8 cellular contexts compared by ENCODE assay signal in genomic region chr6:98946266-98946817, GRCh38. TPM values are rescaled to one million over a fixed set of nuclear protein-coding genes. Genes with fewer than 3 reads are reported as not detected.
DNase-seq lines count a peak whose midpoint lies in the region; ATAC-seq and TF ChIP-seq lines count a peak whose summit lies in the region.

No MANE protein-coding gene starts in this region.

- no peaks in the 10 kb centered on the region for H3K27me3 Mint-ChIP-seq in central memory CD8-positive, alpha-beta T cell
- H3K27me3 Mint-ChIP-seq in naive thymus-derived CD8-positive, alpha-beta T cell: no peaks in the 10 kb centered on the region

- peak overlapping the region; percentile 85 for H3K4me3 ChIP-seq in BE2C (ENCODE audit: low read depth, low read length)

- no peaks in the 10 kb centered on the region for H3K9me3 ChIP-seq in BE2C

- no peaks in the 10 kb centered on the region for H3K9me3 Mint-ChIP-seq in central memory CD8-positive, alpha-beta T cell
- peaks cover 0 to 13% (median 6%) of the 10 kb centered on the region in 9 donors for H3K9me3 Mint-ChIP-seq in naive thymus-derived CD8-positive, alpha-beta T cell

- H3K4me1 Mint-ChIP-seq in central memory CD8-positive, alpha-beta T cell: peaks cover 38% of the 10 kb centered on the region
- H3K4me1 Mint-ChIP-seq in naive thymus-derived CD8-positive, alpha-beta T cell: peaks cover 27 to 42% (median 41%) of the 10 kb centered on the region in 4 donors

- DNase-seq in BE2C (no peak), KG1 (lab: John Stamatoyannopoulos, UW) (peak; percentile 33), NK-92 (lab: John Stamatoyannopoulos, UW; ENCODE audit: unreplicated experiment) (no peak), CD1c-positive myeloid dendritic cell (ENCODE audit: extremely low spot score) (no peak), dermis blood vessel endothelial cell (no peak), NOMO-1 treated with dmso at 0.1 percent for 144 hours (lab: John Stamatoyannopoulos, UW; ENCODE audit: unreplicated experiment) (no peak)
- no peak for DNase-seq in central memory CD8-positive, alpha-beta T cell (ENCODE audit: low spot score in 2 of 2)
- no peak for DNase-seq in naive thymus-derived CD8-positive, alpha-beta T cell

- no peak for ATAC-seq in central memory CD8-positive, alpha-beta T cell (replicated peaks; ENCODE audit: extremely low read depth, poor library complexity, severe bottlenecking)
- ATAC-seq in naive thymus-derived CD8-positive, alpha-beta T cell: no peak

- H3K4me3 Mint-ChIP-seq in central memory CD8-positive, alpha-beta T cell: peak overlapping the region; percentile 98
- H3K4me3 Mint-ChIP-seq in naive thymus-derived CD8-positive, alpha-beta T cell: peak overlapping the region; percentile 91 to 98 (median 94)

- POLR2A ChIA-PET in naive thymus-derived CD8-positive, alpha-beta T cell (lab: Charles Lee): no interaction called here

- H3K4me1 ChIP-seq in BE2C: peaks cover 8% of the 10 kb centered on the region; the same call in 1 of the 2 replicates

- no peak for TF ChIP-seq CTCF in BE2C (IDR thresholded peaks at IDR 0.05; ENCODE audit: low read depth, low read length)

- H3K36me3 ChIP-seq in BE2C: no peaks in the 10 kb centered on the region

- no peaks in the 10 kb centered on the region for H3K27me3 ChIP-seq in BE2C

- H3K27ac Mint-ChIP-seq in central memory CD8-positive, alpha-beta T cell (ENCODE audit: low read depth): peak overlapping the region; percentile 95
- H3K27ac Mint-ChIP-seq in naive thymus-derived CD8-positive, alpha-beta T cell: peak overlapping the region; percentile 87 to 97 (median 95)

- H3K36me3 Mint-ChIP-seq in central memory CD8-positive, alpha-beta T cell (ENCODE audit: insufficient read depth): peaks cover 4% of the 10 kb centered on the region
- H3K36me3 Mint-ChIP-seq in naive thymus-derived CD8-positive, alpha-beta T cell: peaks cover 11 to 16% (median 14%) of the 10 kb centered on the region in 3 donors

RNA-seq across cellular contexts. Expression of gene FBXL4, which starts 1.4 kb away (rescaled TPM):
- 2.1 TPM for polyA plus RNA-seq in BE2C (2012; ENCODE audit: insufficient read depth, insufficient read length, low read depth)
- total RNA-seq in naive thymus-derived CD8-positive, alpha-beta T cell: 10 to 100 TPM; 20.2 to 20.7 TPM
- polyA plus RNA-seq in naive thymus-derived CD8-positive, alpha-beta T cell: 10 to 100 TPM in 1 of 3 donors, 1 to 10 TPM in 2; 6.8 to 11.9 (median 7.7) TPM
- total RNA-seq in dermis blood vessel endothelial cell: 15.5 and 18.6 TPM in 2 replicates
